In genomic region chr2:98539056-98539735, GRCh38 we compare ENCODE assay signal across 15 cellular contexts.
"Had no signal": no experiment of that assay in that cellular context is flagged by ENCODE, and none has a peak within 500 bp of the region (broad histone marks: within the 10 kb centered on the region; RNA-seq: fewer than 3 reads in every experiment).

No MANE protein-coding gene starts in this region.

- H3K9me3 Mint-ChIP-seq: activated naive CD4-positive, alpha-beta T cell treated with anti-CD3 and anti-CD28 coated beads for 36 hours; activated naive CD8-positive, alpha-beta T cell treated with anti-CD3 and anti-CD28 coated beads, Interleukin-2, amount 50 U/mL, for 24 hours; naive B cell had no signal

- H3K27me3 Mint-ChIP-seq: activated naive CD8-positive, alpha-beta T cell treated with anti-CD3 and anti-CD28 coated beads, Interleukin-2, amount 50 U/mL, for 24 hours; naive B cell had no signal

- H3K4me1 Mint-ChIP-seq: naive B cell had no signal

- ATAC-seq: activated naive CD8-positive, alpha-beta T cell treated with anti-CD3 and anti-CD28 coated beads, Interleukin-2, amount 50 U/mL, for 24 hours; left lung had no signal

- H3K4me3 Mint-ChIP-seq: activated naive CD4-positive, alpha-beta T cell treated with anti-CD3 and anti-CD28 coated beads for 36 hours; activated naive CD8-positive, alpha-beta T cell treated with anti-CD3 and anti-CD28 coated beads, Interleukin-2, amount 50 U/mL, for 24 hours had no signal

- DNase-seq: activated CD4-positive, alpha-beta T cell treated with anti-CD3 and anti-CD28 coated beads, Interleukin-2, amount 50 U/mL, for 48 hours; activated naive CD4-positive, alpha-beta T cell treated with anti-CD3 and anti-CD28 coated beads for 36 hours; activated naive CD8-positive, alpha-beta T cell treated with anti-CD3 and anti-CD28 coated beads, Interleukin-2, amount 50 U/mL, for 24 hours; aorta; colonic mucosa; esophagus squamous epithelium; glutamatergic neuron; hypothalamus; kidney; left lung; mammary epithelial cell; naive B cell; stimulated activated CD4-positive, alpha-beta T cell treated with anti-CD3 and anti-CD28 coated beads, Interleukin-4, amount 100 ng/mL, for 1 hour; stimulated activated naive CD4-positive, alpha-beta T cell treated with Interleukin-2 at 50 U/mL for 16 hours; SW 1271 had no signal

- H3K27ac Mint-ChIP-seq: activated naive CD8-positive, alpha-beta T cell treated with anti-CD3 and anti-CD28 coated beads, Interleukin-2, amount 50 U/mL, for 24 hours had no signal
